Comparison of ENCODE assay signal across 33 cellular contexts in the genomic region with DNA sequence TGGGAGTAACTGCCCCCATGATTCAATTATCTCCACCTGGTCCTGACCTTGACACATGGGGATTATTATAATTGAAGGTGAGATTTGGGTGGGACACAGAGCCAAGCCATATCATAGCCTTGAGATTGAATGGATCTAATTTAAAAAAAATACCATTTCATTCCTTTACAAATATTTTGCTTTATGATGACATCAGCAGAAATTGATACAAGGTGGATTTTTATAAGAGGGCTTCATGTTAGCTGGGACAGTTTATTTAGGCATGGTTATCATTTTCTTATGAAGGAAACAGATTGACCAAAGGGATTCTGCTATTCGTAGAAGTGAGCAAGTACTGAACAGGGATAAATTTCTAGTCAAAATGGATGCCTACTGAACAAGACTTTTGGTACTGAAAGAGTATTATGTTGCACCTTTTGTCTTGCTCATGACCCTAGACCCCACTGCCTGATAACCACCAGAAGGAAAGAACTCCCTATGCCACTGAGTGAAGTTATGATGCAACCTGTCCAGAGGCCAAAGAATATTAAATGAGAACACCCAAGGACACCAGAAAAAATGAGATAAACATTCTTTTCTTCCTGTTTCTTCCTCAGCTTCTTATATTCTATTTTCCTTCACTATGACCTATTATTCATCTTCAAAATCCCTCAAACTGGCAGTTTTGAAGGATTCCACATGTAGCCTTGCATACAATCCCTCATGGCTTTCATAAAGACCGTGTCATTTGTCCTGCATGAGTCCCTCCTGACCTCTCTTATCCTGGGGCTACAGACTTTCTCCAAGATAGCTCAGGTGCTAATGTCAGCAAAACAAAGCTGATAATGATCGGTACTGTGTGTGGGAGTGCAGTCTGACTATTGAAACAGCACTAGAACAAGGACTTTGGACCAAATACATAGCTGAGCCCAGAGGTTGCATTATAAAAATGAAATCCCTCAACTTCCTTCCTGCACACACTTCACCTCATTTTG.
"Had no signal": no experiment of that assay in that cellular context is flagged by ENCODE, and none has a peak within 500 bp of the region (broad histone marks: within the 10 kb centered on the region; RNA-seq: fewer than 3 reads in every experiment).

No MANE protein-coding gene starts in this region.

- H3K36me3 ChIP-seq: WERI-Rb-1 had no signal

- FAIRE-seq: bronchial epithelial cell, RCC 7860 had no signal

- DNase-seq: activated CD4-positive, alpha-beta T cell treated with anti-CD3 and anti-CD28 coated beads for 1 hour; activated CD4-positive, alpha-beta T cell treated with anti-CD3 and anti-CD28 coated beads for 48 hours; activated CD4-positive, CD25-positive, alpha-beta regulatory T cell; activated CD8-positive, alpha-beta T cell treated with anti-CD3 and anti-CD28 coated beads for 36 hours; activated gamma-delta T cell; activated naive CD4-positive, alpha-beta T cell treated with Interleukin-2 at 50 U/mL for 16 hours; activated naive CD8-positive, alpha-beta T cell treated with anti-CD3 and anti-CD28 coated beads, Interleukin-2, amount 10 ng/mL, durations not matched to agents 7 days and 5 days; activated T-cell treated with anti-CD3 and anti-CD28 coated beads, Interleukin-2, amount 50 U/mL, for 1 hour; amygdala; caudate nucleus; cerebellar nuclear complex; NCI-H1092 treated with DMSO at 0.1 percent for 48 hours; NCI-H1417; NCI-H146; NCI-H187; NCI-H2029 treated with DMSO at 0.1 percent for 48 hours; NCI-H2107; NCI-H2171; NCI-H510A; NCI-H526; NCI-H748 treated with DMSO at 0.1 percent for 48 hours; NK-92 treated with Interleukin-12 subunit alpha and Interleukin-12 subunit beta, amount 100 ng/mL, for 24 hours; PC-9; SIG-M5; T-helper 1 cell; T-helper 2 cell; T-helper 9 cell; WERI-Rb-1 had no signal

- H2AFZ ChIP-seq: PC-9 had no signal

- H3K4me2 ChIP-seq: PC-9 had no signal

- H3K4me3 ChIP-seq: PC-9 had no signal

- H3K27ac ChIP-seq: PC-9, RWPE1, WERI-Rb-1 had no signal

- ATAC-seq: activated CD8-positive, alpha-beta T cell treated with anti-CD3 and anti-CD28 coated beads for 36 hours; Right ventricle myocardium inferior; SK-N-SH treated with all-trans-retinoic acid at 6 μM for 48 hours had no signal
